ENCODE assay signal across 1 cellular context in the genomic region with DNA sequence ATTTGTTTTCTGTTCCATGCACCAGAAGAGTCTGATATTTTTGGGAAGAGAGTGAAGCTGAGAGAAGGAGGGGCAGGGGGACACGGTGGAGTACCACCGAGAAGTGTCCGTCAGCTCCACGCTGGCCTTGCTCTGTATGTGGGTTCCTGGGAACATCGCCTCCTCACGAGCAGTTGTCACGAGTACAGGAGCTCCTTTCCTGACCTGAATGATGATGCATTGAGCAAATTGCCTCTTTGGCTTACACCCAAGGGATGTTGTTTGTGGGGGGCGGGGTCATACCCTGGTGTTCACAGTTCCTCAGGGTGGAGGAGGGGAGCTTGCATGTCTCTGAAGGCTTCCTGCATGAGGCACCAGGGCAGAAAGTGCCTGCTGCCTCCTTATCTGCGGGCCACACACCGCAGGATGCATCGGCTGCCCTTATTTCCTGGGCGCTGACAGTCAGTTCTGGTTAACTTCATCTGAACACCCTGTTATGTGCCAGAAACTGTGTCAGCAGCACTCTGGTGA.
TF ChIP-seq lines count a peak whose summit lies in the region.

No MANE protein-coding gene starts in this region.

TF ChIP-seq in K562, 482 proteins besides CTCF, POLR2A, EP300 and RAD21 (continued from another document and continues in another):
- TF ChIP-seq ETV5 (CRISPR knock-in tag; IDR thresholded peaks at IDR 0.05; ENCODE audit: low read depth) (peak; percentile 40; the same call in 1 of the 2 replicates), ZNF76 (CRISPR knock-in tag; IDR thresholded peaks at IDR 0.05; ENCODE audit: borderline replicate concordance) (no peak), KDM5B (IDR thresholded peaks at IDR 0.05; ENCODE audit: insufficient replicate concordance, low read depth, low read length) (no peak), FOS (IDR thresholded peaks at IDR 0.05; ENCODE audit: extremely low read depth, insufficient read length) (no peak), STAT5A (IDR thresholded peaks at IDR 0.05; ENCODE audit: borderline replicate concordance, low read length) (peak; percentile 78), SOX6 (IDR thresholded peaks at IDR 0.05) (peak; percentile 79), MCM2 (IDR thresholded peaks at IDR 0.05; ENCODE audit: low read depth) (no peak), ETV1 (tag; conservative IDR thresholded peaks at IDR 0.05; ENCODE audit: low read depth) (peak; percentile 85), PHF21A (IDR thresholded peaks at IDR 0.05; ENCODE audit: borderline replicate concordance, low read depth) (0 out of 2 replicates have a peak, but pooled peaks have one; percentile 10), NCOR1 (IDR thresholded peaks at IDR 0.05) (peak; percentile 89), POLR2AphosphoS5 (IDR thresholded peaks at IDR 0.05; ENCODE audit: control insufficient read depth, insufficient read depth, low read depth, low read length) (peak; percentile 89), JUND (IDR thresholded peaks at IDR 0.05; ENCODE audit: borderline replicate concordance, low read depth, low read length) (peak; percentile 80), JUND (tag; IDR thresholded peaks at IDR 0.05; ENCODE audit: borderline replicate concordance, low read depth, low read length) (peak; percentile 51; the same call in 1 of the 3 replicates), ESRRA (IDR thresholded peaks at IDR 0.05; ENCODE audit: borderline replicate concordance, low read depth) (peak; percentile 61; the same call in 1 of the 2 replicates), GATAD2B (IDR thresholded peaks at IDR 0.05; ENCODE audit: borderline replicate concordance) (peak; percentile 64; the same call in 1 of the 2 replicates), TCF7 (IDR thresholded peaks at IDR 0.05; ENCODE audit: borderline replicate concordance) (no peak), TAF1 (IDR thresholded peaks at IDR 0.05; ENCODE audit: control insufficient read depth, extremely low read depth, insufficient read depth, low read length, severe bottlenecking) (peak; percentile 66), E2F5 (CRISPR knock-in tag; IDR thresholded peaks at IDR 0.05) (no peak), TCF7L2 (IDR thresholded peaks at IDR 0.05; ENCODE audit: low read depth, low read length) (no peak), MYNN (IDR thresholded peaks at IDR 0.05) (peak; percentile 90), MYNN (CRISPR knock-in tag; IDR thresholded peaks at IDR 0.05) (no peak), POLR3G (IDR thresholded peaks at IDR 0.05; ENCODE audit: extremely low read depth, insufficient read length, insufficient replicate concordance) (no peak), HDAC1 (IDR thresholded peaks at IDR 0.05) (no peak; a peak in 1 of 4 replicates), BCLAF1 (IDR thresholded peaks at IDR 0.05; ENCODE audit: borderline replicate concordance in 1 of 2, control insufficient read depth in 1 of 2, low read depth in 2 of 2, low read length in 1 of 2) (peak in 1 of 2 experiments; percentile 81; a peak in 1 of 4 replicates), FIP1L1 (IDR thresholded peaks at IDR 0.05; ENCODE audit: low read depth, low read length, poor library complexity, severe bottlenecking) (no peak), ZNF707 (CRISPR knock-in tag; conservative IDR thresholded peaks at IDR 0.05) (no peak), MAFG (tag; conservative IDR thresholded peaks at IDR 0.05) (0 out of 2 replicates have a peak, but pooled peaks have one; percentile 17), VEZF1 (CRISPR knock-in tag; IDR thresholded peaks at IDR 0.05) (peak; percentile 72), HDAC3 (IDR thresholded peaks at IDR 0.05; ENCODE audit: borderline replicate concordance, partially characterized antibody) (peak; percentile 79), ZBTB2 (IDR thresholded peaks at IDR 0.05) (peak; percentile 86), MTA2 (IDR thresholded peaks at IDR 0.05; ENCODE audit: low read depth) (peak; percentile 67), RNF2 (IDR thresholded peaks at IDR 0.05) (peak; percentile 93), MTA3 (IDR thresholded peaks at IDR 0.05; ENCODE audit: borderline replicate concordance) (peak; percentile 91), TAF7 (tag; IDR thresholded peaks at IDR 0.05) (no peak), TBP (optimal IDR thresholded peaks at IDR 0.05; ENCODE audit: low read depth, low read length) (peak; percentile 66), SMARCA4 (IDR thresholded peaks at IDR 0.05) (peak; percentile 92), ZKSCAN8 (CRISPR knock-in tag; IDR thresholded peaks at IDR 0.05) (peak; percentile 81; the same call in 1 of the 2 replicates), PHB2 (IDR thresholded peaks at IDR 0.05; ENCODE audit: low read depth) (0 out of 2 replicates have a peak, but pooled peaks have one; percentile 48), RB1 (IDR thresholded peaks at IDR 0.05; ENCODE audit: low read depth) (peak; percentile 59), CAMTA2 (CRISPR knock-in tag; conservative IDR thresholded peaks at IDR 0.05) (no peak), NBN (IDR thresholded peaks at IDR 0.05; ENCODE audit: low read depth) (peak; percentile 72; the same call in 1 of the 2 replicates), THRAP3 (IDR thresholded peaks at IDR 0.05; ENCODE audit: borderline replicate concordance) (no peak), EP400 (IDR thresholded peaks at IDR 0.05) (peak; percentile 58), ZBTB1 (CRISPR knock-in tag; IDR thresholded peaks at IDR 0.05; ENCODE audit: borderline replicate concordance, low read depth) (no peak), SMARCC2 (IDR thresholded peaks at IDR 0.05; ENCODE audit: low read depth) (peak; percentile 68), TAF15 (IDR thresholded peaks at IDR 0.05; ENCODE audit: low read depth, low read length) (no peak), GABPB1 (CRISPR knock-in tag; IDR thresholded peaks at IDR 0.05) (peak; percentile 59), ZNF232 (CRISPR knock-in tag; IDR thresholded peaks at IDR 0.05) (no peak), ARID2 (IDR thresholded peaks at IDR 0.05) (no peak), ZMIZ1 (IDR thresholded peaks at IDR 0.05; ENCODE audit: low read depth in 2 of 2, low read length in 2 of 2) (peak in 1 of 2 experiments; percentile 69; a peak in 2 of 4 replicates), NEUROD1 (IDR thresholded peaks at IDR 0.05; ENCODE audit: borderline replicate concordance, low read depth, low read length, partially characterized antibody) (peak; percentile 83), PKNOX1 (IDR thresholded peaks at IDR 0.05) (peak; percentile 65), CXXC5 (CRISPR knock-in tag; IDR thresholded peaks at IDR 0.05) (peak; percentile 57), ZBTB7A (IDR thresholded peaks at IDR 0.05; ENCODE audit: borderline replicate concordance, control insufficient read depth, low read depth, low read length) (peak; percentile 69; the same call in 1 of the 2 replicates), TEAD2 (tag; IDR thresholded peaks at IDR 0.05) (no peak), RBFOX2 (IDR thresholded peaks at IDR 0.05; ENCODE audit: low read depth, low read length) (peak; percentile 50), ARHGAP35 (IDR thresholded peaks at IDR 0.05; ENCODE audit: partially characterized antibody) (no peak)
- TF ChIP-seq, protein P1, sequence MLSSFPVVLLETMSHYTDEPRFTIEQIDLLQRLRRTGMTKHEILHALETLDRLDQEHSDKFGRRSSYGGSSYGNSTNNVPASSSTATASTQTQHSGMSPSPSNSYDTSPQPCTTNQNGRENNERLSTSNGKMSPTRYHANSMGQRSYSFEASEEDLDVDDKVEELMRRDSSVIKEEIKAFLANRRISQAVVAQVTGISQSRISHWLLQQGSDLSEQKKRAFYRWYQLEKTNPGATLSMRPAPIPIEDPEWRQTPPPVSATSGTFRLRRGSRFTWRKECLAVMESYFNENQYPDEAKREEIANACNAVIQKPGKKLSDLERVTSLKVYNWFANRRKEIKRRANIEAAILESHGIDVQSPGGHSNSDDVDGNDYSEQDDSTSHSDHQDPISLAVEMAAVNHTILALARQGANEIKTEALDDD (IDR thresholded peaks at IDR 0.05) = peak; percentile 79; the same call in 1 of the 2 replicates
- TF ChIP-seq, protein P2, sequence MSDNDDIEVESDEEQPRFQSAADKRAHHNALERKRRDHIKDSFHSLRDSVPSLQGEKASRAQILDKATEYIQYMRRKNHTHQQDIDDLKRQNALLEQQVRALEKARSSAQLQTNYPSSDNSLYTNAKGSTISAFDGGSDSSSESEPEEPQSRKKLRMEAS (CRISPR knock-in tag; IDR thresholded peaks at IDR 0.05) = peak; percentile 85
